1 cellular context compared by ENCODE assay signal in the genomic region with DNA sequence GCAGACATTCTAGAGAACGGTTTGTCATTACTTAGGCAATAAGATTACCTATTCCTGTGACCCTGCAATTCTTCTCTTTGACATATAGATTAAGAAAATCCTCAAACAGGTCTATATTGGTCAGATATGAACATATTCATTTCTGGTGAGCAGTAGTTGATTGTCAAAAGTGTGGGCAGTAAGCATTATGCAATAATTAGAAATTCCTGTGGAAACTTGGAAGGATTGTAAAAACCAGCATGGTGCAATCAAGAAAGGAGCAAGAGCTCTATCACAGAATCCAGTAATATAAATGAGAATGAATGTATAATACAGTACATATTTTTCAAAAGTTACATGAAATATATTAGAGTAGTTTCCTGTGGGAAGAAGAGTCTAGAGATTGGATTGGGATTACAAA.
TF ChIP-seq lines count a peak whose summit lies in the region.

No MANE protein-coding gene starts in this region.

TF ChIP-seq in GM23338, 12 proteins besides CTCF, POLR2A, EP300 and RAD21 (continued from another document):
- TF ChIP-seq, protein P1, sequence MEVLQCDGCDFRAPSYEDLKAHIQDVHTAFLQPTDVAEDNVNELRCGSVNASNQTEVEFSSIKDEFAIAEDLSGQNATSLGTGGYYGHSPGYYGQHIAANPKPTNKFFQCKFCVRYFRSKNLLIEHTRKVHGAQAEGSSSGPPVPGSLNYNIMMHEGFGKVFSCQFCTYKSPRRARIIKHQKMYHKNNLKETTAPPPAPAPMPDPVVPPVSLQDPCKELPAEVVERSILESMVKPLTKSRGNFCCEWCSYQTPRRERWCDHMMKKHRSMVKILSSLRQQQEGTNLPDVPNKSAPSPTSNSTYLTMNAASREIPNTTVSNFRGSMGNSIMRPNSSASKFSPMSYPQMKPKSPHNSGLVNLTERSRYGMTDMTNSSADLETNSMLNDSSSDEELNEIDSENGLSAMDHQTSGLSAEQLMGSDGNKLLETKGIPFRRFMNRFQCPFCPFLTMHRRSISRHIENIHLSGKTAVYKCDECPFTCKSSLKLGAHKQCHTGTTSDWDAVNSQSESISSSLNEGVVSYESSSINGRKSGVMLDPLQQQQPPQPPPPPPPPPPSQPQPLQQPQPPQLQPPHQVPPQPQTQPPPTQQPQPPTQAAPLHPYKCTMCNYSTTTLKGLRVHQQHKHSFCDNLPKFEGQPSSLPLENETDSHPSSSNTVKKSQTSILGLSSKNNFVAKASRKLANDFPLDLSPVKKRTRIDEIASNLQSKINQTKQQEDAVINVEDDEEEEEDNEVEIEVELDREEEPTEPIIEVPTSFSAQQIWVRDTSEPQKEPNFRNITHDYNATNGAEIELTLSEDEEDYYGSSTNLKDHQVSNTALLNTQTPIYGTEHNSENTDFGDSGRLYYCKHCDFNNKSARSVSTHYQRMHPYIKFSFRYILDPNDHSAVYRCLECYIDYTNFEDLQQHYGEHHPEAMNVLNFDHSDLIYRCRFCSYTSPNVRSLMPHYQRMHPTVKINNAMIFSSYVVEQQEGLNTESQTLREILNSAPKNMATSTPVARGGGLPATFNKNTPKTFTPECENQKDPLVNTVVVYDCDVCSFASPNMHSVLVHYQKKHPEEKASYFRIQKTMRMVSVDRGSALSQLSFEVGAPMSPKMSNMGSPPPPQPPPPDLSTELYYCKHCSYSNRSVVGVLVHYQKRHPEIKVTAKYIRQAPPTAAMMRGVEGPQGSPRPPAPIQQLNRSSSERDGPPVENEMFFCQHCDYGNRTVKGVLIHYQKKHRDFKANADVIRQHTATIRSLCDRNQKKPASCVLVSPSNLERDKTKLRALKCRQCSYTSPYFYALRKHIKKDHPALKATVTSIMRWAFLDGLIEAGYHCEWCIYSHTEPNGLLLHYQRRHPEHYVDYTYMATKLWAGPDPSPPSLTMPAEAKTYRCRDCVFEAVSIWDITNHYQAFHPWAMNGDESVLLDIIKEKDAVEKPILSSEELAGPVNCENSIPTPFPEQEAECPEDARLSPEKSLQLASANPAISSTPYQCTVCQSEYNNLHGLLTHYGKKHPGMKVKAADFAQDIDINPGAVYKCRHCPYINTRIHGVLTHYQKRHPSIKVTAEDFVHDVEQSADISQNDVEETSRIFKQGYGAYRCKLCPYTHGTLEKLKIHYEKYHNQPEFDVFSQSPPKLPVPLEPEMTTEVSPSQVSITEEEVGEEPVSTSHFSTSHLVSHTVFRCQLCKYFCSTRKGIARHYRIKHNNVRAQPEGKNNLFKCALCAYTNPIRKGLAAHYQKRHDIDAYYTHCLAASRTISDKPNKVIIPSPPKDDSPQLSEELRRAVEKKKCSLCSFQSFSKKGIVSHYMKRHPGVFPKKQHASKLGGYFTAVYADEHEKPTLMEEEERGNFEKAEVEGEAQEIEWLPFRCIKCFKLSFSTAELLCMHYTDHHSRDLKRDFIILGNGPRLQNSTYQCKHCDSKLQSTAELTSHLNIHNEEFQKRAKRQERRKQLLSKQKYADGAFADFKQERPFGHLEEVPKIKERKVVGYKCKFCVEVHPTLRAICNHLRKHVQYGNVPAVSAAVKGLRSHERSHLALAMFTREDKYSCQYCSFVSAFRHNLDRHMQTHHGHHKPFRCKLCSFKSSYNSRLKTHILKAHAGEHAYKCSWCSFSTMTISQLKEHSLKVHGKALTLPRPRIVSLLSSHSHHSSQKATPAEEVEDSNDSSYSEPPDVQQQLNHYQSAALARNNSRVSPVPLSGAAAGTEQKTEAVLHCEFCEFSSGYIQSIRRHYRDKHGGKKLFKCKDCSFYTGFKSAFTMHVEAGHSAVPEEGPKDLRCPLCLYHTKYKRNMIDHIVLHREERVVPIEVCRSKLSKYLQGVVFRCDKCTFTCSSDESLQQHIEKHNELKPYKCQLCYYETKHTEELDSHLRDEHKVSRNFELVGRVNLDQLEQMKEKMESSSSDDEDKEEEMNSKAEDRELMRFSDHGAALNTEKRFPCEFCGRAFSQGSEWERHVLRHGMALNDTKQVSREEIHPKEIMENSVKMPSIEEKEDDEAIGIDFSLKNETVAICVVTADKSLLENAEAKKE (CRISPR knock-in tag; IDR thresholded peaks at IDR 0.05), result no peak
- TF ChIP-seq JUNB (IDR thresholded peaks at IDR 0.05; ENCODE audit: unreplicated experiment) (no peak), STAT1 (IDR thresholded peaks at IDR 0.05; ENCODE audit: unreplicated experiment) (no peak), CREB1 (CRISPR knock-in tag; IDR thresholded peaks at IDR 0.05; ENCODE audit: low read depth) (no peak), NANOG (IDR thresholded peaks at IDR 0.05; ENCODE audit: borderline replicate concordance) (no peak), EZH2 (IDR thresholded peaks at IDR 0.05; ENCODE audit: low read depth, unreplicated experiment) (no peak), ZNF331 (CRISPR knock-in tag; IDR thresholded peaks at IDR 0.05; ENCODE audit: low read depth) (no peak), ZNF114 (CRISPR knock-in tag; IDR thresholded peaks at IDR 0.05) (no peak)
- TF ChIP-seq, protein P2, sequence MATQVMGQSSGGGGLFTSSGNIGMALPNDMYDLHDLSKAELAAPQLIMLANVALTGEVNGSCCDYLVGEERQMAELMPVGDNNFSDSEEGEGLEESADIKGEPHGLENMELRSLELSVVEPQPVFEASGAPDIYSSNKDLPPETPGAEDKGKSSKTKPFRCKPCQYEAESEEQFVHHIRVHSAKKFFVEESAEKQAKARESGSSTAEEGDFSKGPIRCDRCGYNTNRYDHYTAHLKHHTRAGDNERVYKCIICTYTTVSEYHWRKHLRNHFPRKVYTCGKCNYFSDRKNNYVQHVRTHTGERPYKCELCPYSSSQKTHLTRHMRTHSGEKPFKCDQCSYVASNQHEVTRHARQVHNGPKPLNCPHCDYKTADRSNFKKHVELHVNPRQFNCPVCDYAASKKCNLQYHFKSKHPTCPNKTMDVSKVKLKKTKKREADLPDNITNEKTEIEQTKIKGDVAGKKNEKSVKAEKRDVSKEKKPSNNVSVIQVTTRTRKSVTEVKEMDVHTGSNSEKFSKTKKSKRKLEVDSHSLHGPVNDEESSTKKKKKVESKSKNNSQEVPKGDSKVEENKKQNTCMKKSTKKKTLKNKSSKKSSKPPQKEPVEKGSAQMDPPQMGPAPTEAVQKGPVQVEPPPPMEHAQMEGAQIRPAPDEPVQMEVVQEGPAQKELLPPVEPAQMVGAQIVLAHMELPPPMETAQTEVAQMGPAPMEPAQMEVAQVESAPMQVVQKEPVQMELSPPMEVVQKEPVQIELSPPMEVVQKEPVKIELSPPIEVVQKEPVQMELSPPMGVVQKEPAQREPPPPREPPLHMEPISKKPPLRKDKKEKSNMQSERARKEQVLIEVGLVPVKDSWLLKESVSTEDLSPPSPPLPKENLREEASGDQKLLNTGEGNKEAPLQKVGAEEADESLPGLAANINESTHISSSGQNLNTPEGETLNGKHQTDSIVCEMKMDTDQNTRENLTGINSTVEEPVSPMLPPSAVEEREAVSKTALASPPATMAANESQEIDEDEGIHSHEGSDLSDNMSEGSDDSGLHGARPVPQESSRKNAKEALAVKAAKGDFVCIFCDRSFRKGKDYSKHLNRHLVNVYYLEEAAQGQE (IDR thresholded peaks at IDR 0.05; ENCODE audit: unreplicated experiment), result no peak
